Comparison of ENCODE assay signal across 13 cellular contexts in the genomic region with DNA sequence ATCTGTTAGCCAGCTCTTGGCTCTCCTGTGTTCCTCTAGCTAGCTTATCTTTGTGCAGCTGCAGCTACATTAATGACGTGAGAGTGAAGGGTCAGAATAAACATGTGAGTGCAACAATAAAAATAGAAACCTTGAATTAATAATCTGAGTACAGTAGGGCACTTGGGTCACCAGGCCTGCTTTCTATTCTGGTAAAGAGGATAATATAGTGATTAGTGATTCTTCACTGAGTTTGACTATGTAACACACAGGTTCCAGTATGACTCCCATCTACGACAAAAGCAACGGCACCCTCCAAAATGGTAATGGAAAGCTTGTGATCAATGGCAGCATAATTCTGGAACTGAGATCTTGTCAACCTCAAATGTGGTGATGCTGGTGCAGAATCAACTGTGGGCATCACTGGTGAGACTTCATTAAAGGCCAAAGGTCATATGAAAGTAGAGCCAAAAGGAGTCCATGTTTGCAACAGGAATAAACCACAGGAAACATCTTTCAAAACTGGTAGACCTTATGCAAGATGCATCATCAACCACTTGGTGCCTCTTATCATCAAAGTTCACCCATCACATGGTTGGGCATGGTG.
DNase-seq lines count a peak whose midpoint lies in the region; ATAC-seq and TF ChIP-seq lines count a peak whose summit lies in the region.
"Had no signal": no experiment of that assay in that cellular context is flagged by ENCODE, and none has a peak within 500 bp of the region (broad histone marks: within the 10 kb centered on the region; RNA-seq: fewer than 3 reads in every experiment).

No MANE protein-coding gene starts in this region.

- H3K9me3 Mint-ChIP-seq in activated T-helper 1 cell treated with anti-CD3 and anti-CD28 coated beads, Interleukin-12 subunit alpha, Interleukin-12 subunit beta, Interleukin-2, Interleukin-4 antibody, amounts not matched to agents 30 ng/mL and 10 ng/mL and 1 ng/mL, durations not matched to agents 14 hours and 24 hours and 36 hours, result peaks cover 6% of the 10 kb centered on the region

- H3K27me3 Mint-ChIP-seq in activated T-helper 1 cell treated with anti-CD3 and anti-CD28 coated beads, Interleukin-12 subunit alpha, Interleukin-12 subunit beta, Interleukin-2, Interleukin-4 antibody, amounts not matched to agents 30 ng/mL and 10 ng/mL and 1 ng/mL, durations not matched to agents 14 hours and 24 hours and 36 hours (ENCODE audit: insufficient read depth), result no peaks in the 10 kb centered on the region

- no peak for DNase-seq in activated CD4-positive, CD25-positive, alpha-beta regulatory T cell (lab: John Stamatoyannopoulos, UW)
- no peak for DNase-seq in activated T-helper 1 cell treated with anti-CD3 and anti-CD28 coated beads, Interleukin-12 subunit alpha, Interleukin-12 subunit beta, Interleukin-2, Interleukin-4 antibody, amounts not matched to agents 30 ng/mL and 10 ng/mL and 1 ng/mL, durations not matched to agents 14 hours and 24 hours and 36 hours (ENCODE audit: low spot score)
- DNase-seq in psoas muscle, result no peak
- DNase-seq in midbrain (lab: John Stamatoyannopoulos, UW), result no peak
- no peak for DNase-seq in NCI-H345 treated with DMSO at 0.1 percent for 48 hours (lab: John Stamatoyannopoulos, UW; ENCODE audit: unreplicated experiment)
- DNase-seq in NCI-H510A treated with DMSO at 0.1 percent for 48 hours (lab: John Stamatoyannopoulos, UW), result no peak
- DNase-seq: activated CD4-positive, alpha-beta T cell treated with anti-CD3 and anti-CD28 coated beads for 4 hours; glutamatergic neuron; mucosa of descending colon; stimulated activated CD4-positive, alpha-beta T cell treated with anti-CD3 and anti-CD28 coated beads, Interleukin-2, amount 100 ng/mL, for 24 hours had no signal

- no peak overlapping the region for H3K4me3 Mint-ChIP-seq in activated T-helper 1 cell treated with anti-CD3 and anti-CD28 coated beads, Interleukin-12 subunit alpha, Interleukin-12 subunit beta, Interleukin-2, Interleukin-4 antibody, amounts not matched to agents 30 ng/mL and 10 ng/mL and 1 ng/mL, durations not matched to agents 14 hours and 24 hours and 36 hours

- TF ChIP-seq CTCF in psoas muscle (IDR thresholded peaks at IDR 0.05), result no peak

- H3K27ac Mint-ChIP-seq in activated T-helper 1 cell treated with anti-CD3 and anti-CD28 coated beads, Interleukin-12 subunit alpha, Interleukin-12 subunit beta, Interleukin-2, Interleukin-4 antibody, amounts not matched to agents 30 ng/mL and 10 ng/mL and 1 ng/mL, durations not matched to agents 14 hours and 24 hours and 36 hours, result peak overlapping the region; percentile 26

- peaks cover 47% of the 10 kb centered on the region for H3K4me1 ChIP-seq in psoas muscle

- H3K36me3 Mint-ChIP-seq in activated T-helper 1 cell treated with anti-CD3 and anti-CD28 coated beads, Interleukin-12 subunit alpha, Interleukin-12 subunit beta, Interleukin-2, Interleukin-4 antibody, amounts not matched to agents 30 ng/mL and 10 ng/mL and 1 ng/mL, durations not matched to agents 14 hours and 24 hours and 36 hours (ENCODE audit: low read depth), result peaks cover 53% of the 10 kb centered on the region

- ATAC-seq in activated CD4-positive, CD25-positive, alpha-beta regulatory T cell treated with anti-CD3 and anti-CD28 coated beads, Interleukin-2, amount 50 U/mL, for 24 hours, result peak; percentile 44 to 55
- ATAC-seq in HG02884 (IDR thresholded peaks at IDR 0.05; ENCODE audit: unreplicated experiment) (peak; percentile 50), psoas muscle (peak; percentile 27 to 64 (median 56))
- ATAC-seq: mucosa of descending colon had no signal

- H3K27ac ChIP-seq in psoas muscle, result peak overlapping the region; percentile 24
- H3K27ac ChIP-seq: tibial nerve had no signal

- intact Hi-C loops in activated T-helper 1 cell treated with anti-CD3 and anti-CD28 coated beads, Interleukin-12 subunit alpha, Interleukin-12 subunit beta, Interleukin-2, Interleukin-4 antibody, amounts not matched to agents 30 ng/mL and 10 ng/mL and 1 ng/mL, durations not matched to agents 14 hours and 24 hours and 36 hours (cut with micrococcal nuclease), result loop anchor here (2.0 kb wide), 1 partner anchor 16 kb away; no protein-coding TSS in a partner anchor
- intact Hi-C loops in psoas muscle (cut with DNase I), result loop anchor here (5.0 to 10.0 kb wide), 2 partner anchors 257 to 424 kb away; a partner anchor contains a TSS

- no peak overlapping the region for H3K4me3 ChIP-seq in psoas muscle
- H3K4me3 ChIP-seq: mucosa of descending colon, tibial nerve had no signal

- no peaks in the 10 kb centered on the region for H3K9me3 ChIP-seq in psoas muscle
- H3K9me3 ChIP-seq: mucosa of descending colon, tibial nerve had no signal

- peaks cover 16 to 68% of the 10 kb centered on the region in 2 donors for H3K36me3 ChIP-seq in psoas muscle (ENCODE audit: insufficient read depth in 1 of 2, low read depth in 1 of 2)

- no peaks in the 10 kb centered on the region for H3K27me3 ChIP-seq in psoas muscle (ENCODE audit: insufficient read depth in 3 of 3, low read length in 2 of 3)
- H3K27me3 ChIP-seq: tibial nerve had no signal

- peaks cover 48% of the 10 kb centered on the region for H3K4me1 Mint-ChIP-seq in activated T-helper 1 cell treated with anti-CD3 and anti-CD28 coated beads, Interleukin-12 subunit alpha, Interleukin-12 subunit beta, Interleukin-2, Interleukin-4 antibody, amounts not matched to agents 30 ng/mL and 10 ng/mL and 1 ng/mL, durations not matched to agents 14 hours and 24 hours and 36 hours (ENCODE audit: low read depth)

- WGBS in psoas muscle, 3 donors, result 55 to 62% (median 59%) methylated on average over 3 of the region's 3 CpGs
